ENCODE assay signal across 12 cellular contexts in genomic region chr7:30845426-30846135, GRCh38.
A peak's percentile ranks its signal among the peaks of the same experiment; 100 is the strongest.
DNase-seq lines count a peak whose midpoint lies in the region; ATAC-seq and TF ChIP-seq lines count a peak whose summit lies in the region.
"Had no signal": no experiment of that assay in that cellular context is flagged by ENCODE, and none has a peak within 500 bp of the region (broad histone marks: within the 10 kb centered on the region; RNA-seq: fewer than 3 reads in every experiment).

No MANE protein-coding gene starts in this region.

- no peaks in the 10 kb centered on the region for H3K9me2 ChIP-seq in SK-N-SH

- WGBS in SK-N-SH (ENCODE audit: low lambda C conversion rate): 54% methylated on average over 15 of the region's 15 CpGs

- H3K4me1 Mint-ChIP-seq in osteocyte (ENCODE audit: unreplicated experiment): peaks cover 32% of the 10 kb centered on the region
- H3K4me1 Mint-ChIP-seq in activated T-cell treated with anti-CD3 and anti-CD28 coated beads, Interleukin-2, amount 50 U/mL, for 24 hours (ENCODE audit: low read depth): no peaks in the 10 kb centered on the region

- H3K27ac Mint-ChIP-seq in osteocyte (ENCODE audit: unreplicated experiment): peak overlapping the region; percentile 29
- H3K27ac Mint-ChIP-seq in activated T-cell treated with anti-CD3 and anti-CD28 coated beads, Interleukin-2, amount 50 U/mL, for 24 hours: no peak overlapping the region
- H3K27ac Mint-ChIP-seq: GM23338; stimulated activated naive CD8-positive, alpha-beta T cell treated with anti-CD3 and anti-CD28 coated beads, Interleukin-15, Interleukin-2, amounts not matched to agents 100 ng/mL and 50 ng/mL, for 24 hours had no signal

- peaks cover 19 to 58% of the 10 kb centered on the region in 2 experiments; a peak in 2 of 4 replicates for H3K4me1 ChIP-seq in SK-N-SH (ENCODE audit: control insufficient read depth in 1 of 2, insufficient read depth in 2 of 2, low read depth in 1 of 2, low read length in 1 of 2)

- H3K27me3 ChIP-seq in SK-N-SH (ENCODE audit: insufficient read depth): no peaks in the 10 kb centered on the region; the same call in 1 of the 2 replicates
- H3K27me3 ChIP-seq: cardiac muscle cell had no signal

- H3K4me2 ChIP-seq in SK-N-SH: peak overlapping the region; percentile 14; the same call in 1 of the 2 replicates
- H3K4me2 ChIP-seq: GM23338 had no signal

- H3K4me3 Mint-ChIP-seq in osteocyte (ENCODE audit: unreplicated experiment): no peak overlapping the region
- no peak overlapping the region for H3K4me3 Mint-ChIP-seq in activated T-cell treated with anti-CD3 and anti-CD28 coated beads, Interleukin-2, amount 50 U/mL, for 24 hours
- H3K4me3 Mint-ChIP-seq: GM23338; neural crest cell; stimulated activated naive CD8-positive, alpha-beta T cell treated with anti-CD3 and anti-CD28 coated beads, Interleukin-15, Interleukin-2, amounts not matched to agents 100 ng/mL and 50 ng/mL, for 24 hours had no signal

- no peaks in the 10 kb centered on the region for H3K79me2 ChIP-seq in SK-N-SH (ENCODE audit: insufficient read depth)

- H3K36me3 ChIP-seq in SK-N-SH (replicated peaks in 1 of 2; ENCODE audit: control insufficient read depth in 1 of 2, insufficient read depth in 2 of 2, low read length in 1 of 2): peaks cover 0 to 2% of the 10 kb centered on the region in 2 experiments
- H3K36me3 ChIP-seq: cardiac muscle cell had no signal

- DNase-seq in Ammon's horn (ENCODE audit: low spot score) (peak; percentile 61), SK-N-SH (no peak), fibroblast of the aortic adventitia (ENCODE audit: low read depth) (peak; percentile 63), osteocyte (ENCODE audit: extremely low spot score, unreplicated experiment) (no peak), DMS153 treated with DMSO at 0.1 percent for 48 hours (lab: John Stamatoyannopoulos, UW; ENCODE audit: unreplicated experiment) (no peak)
- DNase-seq in effector CD8-positive, alpha-beta T cell (lab: John Stamatoyannopoulos, UW): no peak
- DNase-seq in activated T-cell treated with anti-CD3 and anti-CD28 coated beads, Interleukin-2, amount 50 U/mL, for 24 hours: no peak

- TF ChIP-seq CTCF in SK-N-SH (IDR thresholded peaks at IDR 0.05): no peak
- no peak for TF ChIP-seq CTCF in fibroblast of the aortic adventitia (IDR thresholded peaks at IDR 0.05; ENCODE audit: insufficient read depth, low read length)
- TF ChIP-seq CTCF in osteocyte (IDR thresholded peaks at IDR 0.05): no peak

- peak overlapping the region; percentile 58 to 75 for H3K27ac ChIP-seq in SK-N-SH (ENCODE audit: low read depth in 2 of 2, low read length in 1 of 2)
- H3K27ac ChIP-seq: cardiac muscle cell had no signal

- H3K27me3 Mint-ChIP-seq in osteocyte (ENCODE audit: unreplicated experiment): no peaks in the 10 kb centered on the region
- H3K27me3 Mint-ChIP-seq in activated T-cell treated with anti-CD3 and anti-CD28 coated beads, Interleukin-2, amount 50 U/mL, for 24 hours: no peaks in the 10 kb centered on the region
- H3K27me3 Mint-ChIP-seq: stimulated activated naive CD8-positive, alpha-beta T cell treated with anti-CD3 and anti-CD28 coated beads, Interleukin-15, Interleukin-2, amounts not matched to agents 100 ng/mL and 50 ng/mL, for 24 hours had no signal

- CTCF ChIA-PET in SK-N-SH (lab: Yijun Ruan, JAX): no interaction called here

- H3K4me3 ChIP-seq in SK-N-SH (ENCODE audit: low read depth in 2 of 2, low read length in 1 of 2): no peak overlapping the region
- H3K4me3 ChIP-seq in fibroblast of the aortic adventitia (ENCODE audit: low read depth, low read length): no peak overlapping the region
- H3K4me3 ChIP-seq: cardiac muscle cell, GM23338 had no signal

- no peaks in the 10 kb centered on the region for H3K36me3 Mint-ChIP-seq in osteocyte (ENCODE audit: unreplicated experiment)
- no peaks in the 10 kb centered on the region for H3K36me3 Mint-ChIP-seq in activated T-cell treated with anti-CD3 and anti-CD28 coated beads, Interleukin-2, amount 50 U/mL, for 24 hours (ENCODE audit: low read depth)

- no peak for TF ChIP-seq RAD21 in SK-N-SH (IDR thresholded peaks at IDR 0.05; ENCODE audit: low read length)

- H3K9me3 Mint-ChIP-seq in osteocyte (ENCODE audit: unreplicated experiment): no peaks in the 10 kb centered on the region
- H3K9me3 Mint-ChIP-seq in activated T-cell treated with anti-CD3 and anti-CD28 coated beads, Interleukin-2, amount 50 U/mL, for 24 hours: no peaks in the 10 kb centered on the region
- H3K9me3 Mint-ChIP-seq: GM23338; neural crest cell; stimulated activated naive CD8-positive, alpha-beta T cell treated with anti-CD3 and anti-CD28 coated beads, Interleukin-15, Interleukin-2, amounts not matched to agents 100 ng/mL and 50 ng/mL, for 24 hours had no signal

- no peaks in the 10 kb centered on the region for H3K9me3 ChIP-seq in SK-N-SH

- peaks cover 5% of the 10 kb centered on the region for H3F3A ChIP-seq in SK-N-SH (replicated peaks; ENCODE audit: insufficient read depth)

- no peak; a peak in 1 of 4 replicates for TF ChIP-seq EP300 in SK-N-SH (IDR thresholded peaks at IDR 0.05; ENCODE audit: borderline replicate concordance in 1 of 2, low read depth in 1 of 2, low read length in 1 of 2)

- no peak overlapping the region for H3K9ac ChIP-seq in SK-N-SH

- no peak for ATAC-seq in HG03175 (IDR thresholded peaks at IDR 0.05; ENCODE audit: unreplicated experiment)
- ATAC-seq: GM23338 had no signal

- no peaks in the 10 kb centered on the region for H4K20me1 ChIP-seq in SK-N-SH (ENCODE audit: insufficient read depth)

- POLR2A ChIA-PET in SK-N-SH (lab: Yijun Ruan, JAX): no interaction called here

- H2AFZ ChIP-seq in SK-N-SH (ENCODE audit: low read depth): peak overlapping the region; percentile 67
- H2AFZ ChIP-seq: GM23338 had no signal

TF ChIP-seq in SK-N-SH, 30 proteins besides CTCF, POLR2A, EP300 and RAD21 (continues in another document):
- TF ChIP-seq NFIC (IDR thresholded peaks at IDR 0.05; ENCODE audit: borderline replicate concordance): peak; percentile 82
- TF ChIP-seq NRF1 (IDR thresholded peaks at IDR 0.05; ENCODE audit: low read depth, low read length): no peak
- TF ChIP-seq TEAD4 (IDR thresholded peaks at IDR 0.05; ENCODE audit: borderline replicate concordance, insufficient read depth): 0 out of 2 replicates have a peak, but pooled peaks have one; percentile 16
- peak; percentile 79 for TF ChIP-seq TCF12 (IDR thresholded peaks at IDR 0.05)
- TF ChIP-seq POLR2AphosphoS5 (IDR thresholded peaks at IDR 0.05; ENCODE audit: low read depth, low read length): peak; percentile 29; the same call in 1 of the 2 replicates
- TF ChIP-seq MAX (IDR thresholded peaks at IDR 0.05; ENCODE audit: low read depth): peak; percentile 64; the same call in 1 of the 2 replicates
- TF ChIP-seq ELF1 (IDR thresholded peaks at IDR 0.05): peak; percentile 32; the same call in 1 of the 2 replicates
- 0 out of 2 replicates have a peak, but pooled peaks have one; percentile 27 for TF ChIP-seq TAF1 (IDR thresholded peaks at IDR 0.05; ENCODE audit: borderline replicate concordance, low read depth, low read length)
- TF ChIP-seq, protein P1, sequence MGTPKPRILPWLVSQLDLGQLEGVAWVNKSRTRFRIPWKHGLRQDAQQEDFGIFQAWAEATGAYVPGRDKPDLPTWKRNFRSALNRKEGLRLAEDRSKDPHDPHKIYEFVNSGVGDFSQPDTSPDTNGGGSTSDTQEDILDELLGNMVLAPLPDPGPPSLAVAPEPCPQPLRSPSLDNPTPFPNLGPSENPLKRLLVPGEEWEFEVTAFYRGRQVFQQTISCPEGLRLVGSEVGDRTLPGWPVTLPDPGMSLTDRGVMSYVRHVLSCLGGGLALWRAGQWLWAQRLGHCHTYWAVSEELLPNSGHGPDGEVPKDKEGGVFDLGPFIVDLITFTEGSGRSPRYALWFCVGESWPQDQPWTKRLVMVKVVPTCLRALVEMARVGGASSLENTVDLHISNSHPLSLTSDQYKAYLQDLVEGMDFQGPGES (IDR thresholded peaks at IDR 0.05; ENCODE audit: low read depth, low read length): no peak
- peak; percentile 68; the same call in 1 of the 2 replicates for TF ChIP-seq FOSL2 (IDR thresholded peaks at IDR 0.05; ENCODE audit: borderline replicate concordance, low read depth)
- TF ChIP-seq YY1 (IDR thresholded peaks at IDR 0.05; ENCODE audit: low read depth): peak; percentile 41; the same call in 1 of the 2 replicates
- TF ChIP-seq, protein P2, sequence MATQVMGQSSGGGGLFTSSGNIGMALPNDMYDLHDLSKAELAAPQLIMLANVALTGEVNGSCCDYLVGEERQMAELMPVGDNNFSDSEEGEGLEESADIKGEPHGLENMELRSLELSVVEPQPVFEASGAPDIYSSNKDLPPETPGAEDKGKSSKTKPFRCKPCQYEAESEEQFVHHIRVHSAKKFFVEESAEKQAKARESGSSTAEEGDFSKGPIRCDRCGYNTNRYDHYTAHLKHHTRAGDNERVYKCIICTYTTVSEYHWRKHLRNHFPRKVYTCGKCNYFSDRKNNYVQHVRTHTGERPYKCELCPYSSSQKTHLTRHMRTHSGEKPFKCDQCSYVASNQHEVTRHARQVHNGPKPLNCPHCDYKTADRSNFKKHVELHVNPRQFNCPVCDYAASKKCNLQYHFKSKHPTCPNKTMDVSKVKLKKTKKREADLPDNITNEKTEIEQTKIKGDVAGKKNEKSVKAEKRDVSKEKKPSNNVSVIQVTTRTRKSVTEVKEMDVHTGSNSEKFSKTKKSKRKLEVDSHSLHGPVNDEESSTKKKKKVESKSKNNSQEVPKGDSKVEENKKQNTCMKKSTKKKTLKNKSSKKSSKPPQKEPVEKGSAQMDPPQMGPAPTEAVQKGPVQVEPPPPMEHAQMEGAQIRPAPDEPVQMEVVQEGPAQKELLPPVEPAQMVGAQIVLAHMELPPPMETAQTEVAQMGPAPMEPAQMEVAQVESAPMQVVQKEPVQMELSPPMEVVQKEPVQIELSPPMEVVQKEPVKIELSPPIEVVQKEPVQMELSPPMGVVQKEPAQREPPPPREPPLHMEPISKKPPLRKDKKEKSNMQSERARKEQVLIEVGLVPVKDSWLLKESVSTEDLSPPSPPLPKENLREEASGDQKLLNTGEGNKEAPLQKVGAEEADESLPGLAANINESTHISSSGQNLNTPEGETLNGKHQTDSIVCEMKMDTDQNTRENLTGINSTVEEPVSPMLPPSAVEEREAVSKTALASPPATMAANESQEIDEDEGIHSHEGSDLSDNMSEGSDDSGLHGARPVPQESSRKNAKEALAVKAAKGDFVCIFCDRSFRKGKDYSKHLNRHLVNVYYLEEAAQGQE (IDR thresholded peaks at IDR 0.05; ENCODE audit: low read depth, low read length): peak; percentile 6; the same call in 1 of the 2 replicates
- TF ChIP-seq CHD2 (IDR thresholded peaks at IDR 0.05; ENCODE audit: low read length, partially characterized antibody): no peak

Comparison
In these comparisons a context has a peak if more than half of its experiments do, and no peak if none do; other contexts are left out.
1. DNase-seq: peak in Ammon's horn (single experiment) and fibroblast of the aortic adventitia (single experiment); none in SK-N-SH (single experiment), osteocyte (single experiment), effector CD8-positive, alpha-beta T cell (single experiment), activated T-cell treated with anti-CD3 and anti-CD28 coated beads, Interleukin-2, amount 50 U/mL, for 24 hours (single experiment) and DMS153 treated with DMSO at 0.1 percent for 48 hours (single experiment).